ENCODE assay signal across 8 cellular contexts in the genomic region with DNA sequence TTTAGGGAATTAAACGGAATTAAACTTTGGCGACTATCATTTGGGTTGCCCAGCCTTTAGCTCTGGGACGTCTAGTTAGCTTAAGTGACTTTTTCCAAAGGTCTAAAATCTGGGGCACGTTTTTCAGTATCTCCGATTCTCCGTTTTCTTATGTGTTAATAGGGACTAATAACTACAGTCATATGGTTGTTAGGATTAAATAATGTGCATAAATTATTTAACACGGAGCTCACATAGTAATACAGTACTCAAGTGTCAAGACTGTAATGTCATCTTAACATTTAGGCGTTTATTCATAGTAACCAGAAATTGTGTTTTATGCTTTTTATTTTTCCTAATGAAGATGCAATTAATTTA. TPM values are rescaled to one million over a fixed set of nuclear protein-coding genes. Genes with fewer than 3 reads are reported as not detected.
DNase-seq lines count a peak whose midpoint lies in the region; ATAC-seq and TF ChIP-seq lines count a peak whose summit lies in the region.

No MANE protein-coding gene starts in this region.

- peaks cover 24% of the 10 kb centered on the region for H3K79me2 ChIP-seq in smooth muscle cell (ENCODE audit: low read depth)

- H3K4me1 ChIP-seq in RWPE2 (ENCODE audit: insufficient read depth, poor library complexity, severe bottlenecking), result peaks cover 19% of the 10 kb centered on the region
- peaks cover 20% of the 10 kb centered on the region for H3K4me1 ChIP-seq in smooth muscle cell (ENCODE audit: low read depth)

- H3K9ac ChIP-seq in smooth muscle cell (ENCODE audit: low read depth), result peak overlapping the region; percentile 74

- H3K4me2 ChIP-seq in smooth muscle cell, result peak overlapping the region; percentile 91

- H3K27me3 ChIP-seq in RWPE2 (ENCODE audit: insufficient read depth, poor library complexity, severe bottlenecking) (no peaks in the 10 kb centered on the region), smooth muscle cell (ENCODE audit: low read depth) (no peaks in the 10 kb centered on the region)

- H4K20me1 ChIP-seq in smooth muscle cell (ENCODE audit: low read depth), result no peaks in the 10 kb centered on the region

- peak; percentile 0 for ATAC-seq in GM21381 (IDR thresholded peaks at IDR 0.05; ENCODE audit: unreplicated experiment)
- ATAC-seq in RWPE2 (ENCODE audit: low read depth), result no peak; the same call in 2 of the 3 replicates

- DNase-seq in RWPE2 (ENCODE audit: low spot score) (no peak), foreskin fibroblast (no peak), smooth muscle cell (lab: John Stamatoyannopoulos, UW; ENCODE audit: unreplicated experiment) (no peak), NCI-H1092 (lab: John Stamatoyannopoulos, UW) (no peak), inferior parietal cortex (ENCODE audit: extremely low spot score) (no peak), dedifferentiated amniotic fluid mesenchymal stem cell (ENCODE audit: extremely low spot score) (no peak), posterior cingulate gyrus (no peak)

- no peak for TF ChIP-seq CTCF in RWPE2 (IDR thresholded peaks at IDR 0.05; ENCODE audit: poor library complexity, severe bottlenecking)
- TF ChIP-seq CTCF in foreskin fibroblast (IDR thresholded peaks at IDR 0.05; ENCODE audit: low read depth, low read length), result no peak
- TF ChIP-seq CTCF in smooth muscle cell (IDR thresholded peaks at IDR 0.05; ENCODE audit: borderline replicate concordance, insufficient read depth, poor library complexity, severe bottlenecking), result no peak

- intact Hi-C loops in posterior cingulate gyrus (cut with DNase I), result no loop called here

- H3K9me3 ChIP-seq in RWPE2 (ENCODE audit: severe bottlenecking), result no peaks in the 10 kb centered on the region
- no peaks in the 10 kb centered on the region for H3K9me3 ChIP-seq in smooth muscle cell (replicated peaks; ENCODE audit: low read depth)

- H3K4me3 ChIP-seq in RWPE2 (ENCODE audit: severe bottlenecking) (peak overlapping the region; percentile 82), foreskin fibroblast (ENCODE audit: low read depth in 1 of 2, low read length in 2 of 2) (peak overlapping the region; percentile 81 to 86), smooth muscle cell (peak overlapping the region; percentile 77)

- peaks cover 50% of the 10 kb centered on the region for H3K36me3 ChIP-seq in RWPE2 (ENCODE audit: low read depth)
- peaks cover 4% of the 10 kb centered on the region for H3K36me3 ChIP-seq in smooth muscle cell (ENCODE audit: low read depth)

- WGBS in smooth muscle cell (ENCODE audit: low lambda C conversion rate), result 19% methylated on average over 8 of the region's 8 CpGs

- H3K27ac ChIP-seq in RWPE2 (ENCODE audit: poor library complexity, severe bottlenecking) (peak overlapping the region; percentile 66), smooth muscle cell (ENCODE audit: low read depth) (peak overlapping the region; percentile 46)

- peak overlapping the region; percentile 78 for H2AFZ ChIP-seq in smooth muscle cell (ENCODE audit: low read depth)

- H3F3A ChIP-seq in smooth muscle cell (ENCODE audit: low read depth), result no peaks in the 10 kb centered on the region

RNA-seq across cellular contexts. Expression of a gene that starts 0.5 kb away (rescaled TPM):
- 21.4 and 22.5 TPM in 2 replicates for total RNA-seq in smooth muscle cell
- polyA plus RNA-seq in smooth muscle cell, result 13.0 and 16.2 TPM in 2 replicates

RNA-seq across cellular contexts. Expression of a gene that starts 23.0 kb away (rescaled TPM):
- total RNA-seq in smooth muscle cell, result 45.1 and 56.2 TPM in 2 replicates
- polyA plus RNA-seq in smooth muscle cell, result 27.6 and 31.8 TPM in 2 replicates

RNA-seq across cellular contexts. Expression of a gene that starts 46.1 kb away (rescaled TPM):
- 16.7 and 26.4 TPM in 2 replicates for total RNA-seq in smooth muscle cell
- 17.7 and 19.2 TPM in 2 replicates for polyA plus RNA-seq in smooth muscle cell

RNA-seq across cellular contexts. Expression of a gene that starts 59.2 kb away (rescaled TPM):
- total RNA-seq in smooth muscle cell, result not detected in 2 replicates
- polyA plus RNA-seq in smooth muscle cell, result not detected in 2 replicates
